ENCODE assay signal across 1 cellular context in genomic region chr15:75453703-75454470, GRCh38.
TF ChIP-seq lines count a peak whose summit lies in the region.

No MANE protein-coding gene starts in this region.

TF ChIP-seq in HepG2, 621 proteins besides CTCF, POLR2A, EP300 and RAD21 (continued from another document and continues in another):
- TF ChIP-seq, protein P1, sequence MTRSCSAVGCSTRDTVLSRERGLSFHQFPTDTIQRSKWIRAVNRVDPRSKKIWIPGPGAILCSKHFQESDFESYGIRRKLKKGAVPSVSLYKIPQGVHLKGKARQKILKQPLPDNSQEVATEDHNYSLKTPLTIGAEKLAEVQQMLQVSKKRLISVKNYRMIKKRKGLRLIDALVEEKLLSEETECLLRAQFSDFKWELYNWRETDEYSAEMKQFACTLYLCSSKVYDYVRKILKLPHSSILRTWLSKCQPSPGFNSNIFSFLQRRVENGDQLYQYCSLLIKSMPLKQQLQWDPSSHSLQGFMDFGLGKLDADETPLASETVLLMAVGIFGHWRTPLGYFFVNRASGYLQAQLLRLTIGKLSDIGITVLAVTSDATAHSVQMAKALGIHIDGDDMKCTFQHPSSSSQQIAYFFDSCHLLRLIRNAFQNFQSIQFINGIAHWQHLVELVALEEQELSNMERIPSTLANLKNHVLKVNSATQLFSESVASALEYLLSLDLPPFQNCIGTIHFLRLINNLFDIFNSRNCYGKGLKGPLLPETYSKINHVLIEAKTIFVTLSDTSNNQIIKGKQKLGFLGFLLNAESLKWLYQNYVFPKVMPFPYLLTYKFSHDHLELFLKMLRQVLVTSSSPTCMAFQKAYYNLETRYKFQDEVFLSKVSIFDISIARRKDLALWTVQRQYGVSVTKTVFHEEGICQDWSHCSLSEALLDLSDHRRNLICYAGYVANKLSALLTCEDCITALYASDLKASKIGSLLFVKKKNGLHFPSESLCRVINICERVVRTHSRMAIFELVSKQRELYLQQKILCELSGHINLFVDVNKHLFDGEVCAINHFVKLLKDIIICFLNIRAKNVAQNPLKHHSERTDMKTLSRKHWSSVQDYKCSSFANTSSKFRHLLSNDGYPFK (CRISPR knock-in tag; IDR thresholded peaks at IDR 0.05; ENCODE audit: borderline replicate concordance) = peak; percentile 57; the same call in 1 of the 2 replicates
- TF ChIP-seq ATRX (CRISPR knock-in tag; IDR thresholded peaks at IDR 0.05; ENCODE audit: borderline replicate concordance) = no peak
- TF ChIP-seq HHEX (CRISPR knock-in tag; IDR thresholded peaks at IDR 0.05) = no peak
- 0 out of 2 replicates have a peak, but pooled peaks have one; percentile 13 for TF ChIP-seq ZNF598 (CRISPR knock-in tag; IDR thresholded peaks at IDR 0.05; ENCODE audit: borderline replicate concordance)
- TF ChIP-seq, protein P2, sequence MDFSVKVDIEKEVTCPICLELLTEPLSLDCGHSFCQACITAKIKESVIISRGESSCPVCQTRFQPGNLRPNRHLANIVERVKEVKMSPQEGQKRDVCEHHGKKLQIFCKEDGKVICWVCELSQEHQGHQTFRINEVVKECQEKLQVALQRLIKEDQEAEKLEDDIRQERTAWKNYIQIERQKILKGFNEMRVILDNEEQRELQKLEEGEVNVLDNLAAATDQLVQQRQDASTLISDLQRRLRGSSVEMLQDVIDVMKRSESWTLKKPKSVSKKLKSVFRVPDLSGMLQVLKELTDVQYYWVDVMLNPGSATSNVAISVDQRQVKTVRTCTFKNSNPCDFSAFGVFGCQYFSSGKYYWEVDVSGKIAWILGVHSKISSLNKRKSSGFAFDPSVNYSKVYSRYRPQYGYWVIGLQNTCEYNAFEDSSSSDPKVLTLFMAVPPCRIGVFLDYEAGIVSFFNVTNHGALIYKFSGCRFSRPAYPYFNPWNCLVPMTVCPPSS (IDR thresholded peaks at IDR 0.05) = no peak
- no peak for TF ChIP-seq ZNF44 (CRISPR knock-in tag; IDR thresholded peaks at IDR 0.05)
- TF ChIP-seq PAWR (CRISPR knock-in tag; IDR thresholded peaks at IDR 0.05; ENCODE audit: borderline replicate concordance) = no peak
- TF ChIP-seq TBX3 (IDR thresholded peaks at IDR 0.05; ENCODE audit: borderline replicate concordance) = no peak
- no peak for TF ChIP-seq POLR2AphosphoS2 (IDR thresholded peaks at IDR 0.05; ENCODE audit: low read depth, low read length)
- peak; percentile 84 for TF ChIP-seq GATAD1 (CRISPR knock-in tag; IDR thresholded peaks at IDR 0.05)
- no peak for TF ChIP-seq RARG (CRISPR knock-in tag; IDR thresholded peaks at IDR 0.05; ENCODE audit: low read depth)
- TF ChIP-seq SNAPC5 (CRISPR knock-in tag; IDR thresholded peaks at IDR 0.05; ENCODE audit: borderline replicate concordance) = peak; percentile 86; the same call in 1 of the 2 replicates
- no peak for TF ChIP-seq ZNF383 (CRISPR knock-in tag; IDR thresholded peaks at IDR 0.05; ENCODE audit: borderline replicate concordance)
- TF ChIP-seq ONECUT2 (CRISPR knock-in tag; IDR thresholded peaks at IDR 0.05) = peak; percentile 43; the same call in 1 of the 2 replicates
- no peak for TF ChIP-seq ZNF317 (CRISPR knock-in tag; IDR thresholded peaks at IDR 0.05)
- no peak for TF ChIP-seq NFIB (CRISPR knock-in tag; IDR thresholded peaks at IDR 0.05; ENCODE audit: borderline replicate concordance)
- no peak for TF ChIP-seq ZNF615 (CRISPR knock-in tag; IDR thresholded peaks at IDR 0.05; ENCODE audit: borderline replicate concordance)
- no peak for TF ChIP-seq ZNF7 (CRISPR knock-in tag; IDR thresholded peaks at IDR 0.05)
- no peak for TF ChIP-seq SOX13 (IDR thresholded peaks at IDR 0.05)
- peak in 1 of 2 experiments; percentile 45; a peak in 2 of 4 replicates for TF ChIP-seq SOX13 (CRISPR knock-in tag; conservative IDR thresholded peaks at IDR 0.05 in 1 of 2, IDR thresholded peaks at IDR 0.05 in 1 of 2)
- TF ChIP-seq HINFP (CRISPR knock-in tag; IDR thresholded peaks at IDR 0.05; ENCODE audit: low read depth) = no peak
- no peak for TF ChIP-seq ARID3A (IDR thresholded peaks at IDR 0.05; ENCODE audit: low read depth, low read length)
- TF ChIP-seq, protein P3, sequence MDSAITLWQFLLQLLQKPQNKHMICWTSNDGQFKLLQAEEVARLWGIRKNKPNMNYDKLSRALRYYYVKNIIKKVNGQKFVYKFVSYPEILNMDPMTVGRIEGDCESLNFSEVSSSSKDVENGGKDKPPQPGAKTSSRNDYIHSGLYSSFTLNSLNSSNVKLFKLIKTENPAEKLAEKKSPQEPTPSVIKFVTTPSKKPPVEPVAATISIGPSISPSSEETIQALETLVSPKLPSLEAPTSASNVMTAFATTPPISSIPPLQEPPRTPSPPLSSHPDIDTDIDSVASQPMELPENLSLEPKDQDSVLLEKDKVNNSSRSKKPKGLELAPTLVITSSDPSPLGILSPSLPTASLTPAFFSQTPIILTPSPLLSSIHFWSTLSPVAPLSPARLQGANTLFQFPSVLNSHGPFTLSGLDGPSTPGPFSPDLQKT (CRISPR knock-in tag; IDR thresholded peaks at IDR 0.05; ENCODE audit: borderline replicate concordance) = no peak
- TF ChIP-seq ZNF550 (CRISPR knock-in tag; IDR thresholded peaks at IDR 0.05; ENCODE audit: borderline replicate concordance) = no peak
- no peak for TF ChIP-seq ZSCAN22 (CRISPR knock-in tag; IDR thresholded peaks at IDR 0.05)
- no peak for TF ChIP-seq U2AF1 (optimal IDR thresholded peaks at IDR 0.05; ENCODE audit: low read depth, low read length)
- no peak; the same call in 1 of the 2 replicates for TF ChIP-seq ZNF546 (CRISPR knock-in tag; conservative IDR thresholded peaks at IDR 0.05)
- TF ChIP-seq FUBP1 (CRISPR knock-in tag; IDR thresholded peaks at IDR 0.05; ENCODE audit: borderline replicate concordance) = no peak
- TF ChIP-seq NR2F2 (IDR thresholded peaks at IDR 0.05; ENCODE audit: borderline replicate concordance, low read depth) = no peak
- peak; percentile 92 for TF ChIP-seq KLF6 (CRISPR knock-in tag; IDR thresholded peaks at IDR 0.05)
- no peak for TF ChIP-seq SMAD3 (CRISPR knock-in tag; IDR thresholded peaks at IDR 0.05)
- TF ChIP-seq SRF (IDR thresholded peaks at IDR 0.05; ENCODE audit: low read depth, low read length) = no peak
- peak; percentile 97 for TF ChIP-seq ZNF430 (CRISPR knock-in tag; IDR thresholded peaks at IDR 0.05)
- no peak for TF ChIP-seq NR3C1 (CRISPR knock-in tag; IDR thresholded peaks at IDR 0.05)
- TF ChIP-seq ZNF746 (CRISPR knock-in tag; IDR thresholded peaks at IDR 0.05) = peak; percentile 39; the same call in 1 of the 2 replicates
- no peak for TF ChIP-seq ZNF512B (CRISPR knock-in tag; IDR thresholded peaks at IDR 0.05; ENCODE audit: borderline replicate concordance)
- TF ChIP-seq ZNF574 (CRISPR knock-in tag; IDR thresholded peaks at IDR 0.05) = peak; percentile 82
- no peak for TF ChIP-seq PREB (CRISPR knock-in tag; IDR thresholded peaks at IDR 0.05)
- TF ChIP-seq ZNF841 (CRISPR knock-in tag; IDR thresholded peaks at IDR 0.05; ENCODE audit: borderline replicate concordance) = no peak
- TF ChIP-seq ZNF713 (CRISPR knock-in tag; IDR thresholded peaks at IDR 0.05) = no peak
- 0 out of 2 replicates have a peak, but pooled peaks have one; percentile 17 for TF ChIP-seq HNRNPL (IDR thresholded peaks at IDR 0.05; ENCODE audit: low read depth, low read length)
- TF ChIP-seq ZNF101 (CRISPR knock-in tag; IDR thresholded peaks at IDR 0.05; ENCODE audit: borderline replicate concordance, low read depth) = no peak
- no peak for TF ChIP-seq DMTF1 (CRISPR knock-in tag; IDR thresholded peaks at IDR 0.05)
